Comparison of ENCODE assay signal across 1 cellular context in genomic region chr16:11668590-11669379, GRCh38.
TF ChIP-seq lines count a peak whose summit lies in the region.

No MANE protein-coding gene starts in this region.

TF ChIP-seq in HepG2, 621 proteins besides CTCF, POLR2A, EP300 and RAD21 (continued from another document and continues in another):
- no peak for TF ChIP-seq PRDM10 (CRISPR knock-in tag; IDR thresholded peaks at IDR 0.05; ENCODE audit: low read depth)
- TF ChIP-seq HMG20A (CRISPR knock-in tag; IDR thresholded peaks at IDR 0.05; ENCODE audit: borderline replicate concordance), result no peak
- TF ChIP-seq ZFP36L2 (CRISPR knock-in tag; IDR thresholded peaks at IDR 0.05), result no peak
- no peak for TF ChIP-seq MIXL1 (CRISPR knock-in tag; IDR thresholded peaks at IDR 0.05)
- TF ChIP-seq ZNF703 (CRISPR knock-in tag; IDR thresholded peaks at IDR 0.05; ENCODE audit: borderline replicate concordance), result peak; percentile 39; the same call in 1 of the 2 replicates
- TF ChIP-seq PAWR (CRISPR knock-in tag; IDR thresholded peaks at IDR 0.05; ENCODE audit: borderline replicate concordance), result no peak
- no peak for TF ChIP-seq JUND (CRISPR knock-in tag; IDR thresholded peaks at IDR 0.05)
- TF ChIP-seq ZNF30 (CRISPR knock-in tag; IDR thresholded peaks at IDR 0.05), result no peak
- no peak for TF ChIP-seq JARID2 (CRISPR knock-in tag; IDR thresholded peaks at IDR 0.05; ENCODE audit: insufficient replicate concordance)
- no peak for TF ChIP-seq ZNF3 (CRISPR knock-in tag; IDR thresholded peaks at IDR 0.05)
- no peak for TF ChIP-seq NR3C1 (CRISPR knock-in tag; IDR thresholded peaks at IDR 0.05)
- TF ChIP-seq ZNF776 (CRISPR knock-in tag; IDR thresholded peaks at IDR 0.05), result 0 out of 2 replicates have a peak, but pooled peaks have one; percentile 26
- TF ChIP-seq HOXA3 (CRISPR knock-in tag; IDR thresholded peaks at IDR 0.05), result peak; percentile 20
- no peak for TF ChIP-seq SNAI1 (CRISPR knock-in tag; IDR thresholded peaks at IDR 0.05; ENCODE audit: borderline replicate concordance)
- no peak for TF ChIP-seq ARNTL (CRISPR knock-in tag; IDR thresholded peaks at IDR 0.05)
- TF ChIP-seq ZEB1 (IDR thresholded peaks at IDR 0.05; ENCODE audit: insufficient replicate concordance, low read depth), result no peak
- TF ChIP-seq YEATS2 (CRISPR knock-in tag; IDR thresholded peaks at IDR 0.05; ENCODE audit: borderline replicate concordance), result no peak
- peak; percentile 54; the same call in 1 of the 2 replicates for TF ChIP-seq EEA1 (CRISPR knock-in tag; IDR thresholded peaks at IDR 0.05; ENCODE audit: borderline replicate concordance)
- TF ChIP-seq U2AF2 (IDR thresholded peaks at IDR 0.05; ENCODE audit: low read depth, low read length), result no peak
- TF ChIP-seq ZNF362 (CRISPR knock-in tag; IDR thresholded peaks at IDR 0.05; ENCODE audit: borderline replicate concordance), result no peak
- TF ChIP-seq ERF (CRISPR knock-in tag; IDR thresholded peaks at IDR 0.05), result no peak
- no peak for TF ChIP-seq ZNF549 (CRISPR knock-in tag; IDR thresholded peaks at IDR 0.05)
- TF ChIP-seq, protein P1, sequence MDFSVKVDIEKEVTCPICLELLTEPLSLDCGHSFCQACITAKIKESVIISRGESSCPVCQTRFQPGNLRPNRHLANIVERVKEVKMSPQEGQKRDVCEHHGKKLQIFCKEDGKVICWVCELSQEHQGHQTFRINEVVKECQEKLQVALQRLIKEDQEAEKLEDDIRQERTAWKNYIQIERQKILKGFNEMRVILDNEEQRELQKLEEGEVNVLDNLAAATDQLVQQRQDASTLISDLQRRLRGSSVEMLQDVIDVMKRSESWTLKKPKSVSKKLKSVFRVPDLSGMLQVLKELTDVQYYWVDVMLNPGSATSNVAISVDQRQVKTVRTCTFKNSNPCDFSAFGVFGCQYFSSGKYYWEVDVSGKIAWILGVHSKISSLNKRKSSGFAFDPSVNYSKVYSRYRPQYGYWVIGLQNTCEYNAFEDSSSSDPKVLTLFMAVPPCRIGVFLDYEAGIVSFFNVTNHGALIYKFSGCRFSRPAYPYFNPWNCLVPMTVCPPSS (IDR thresholded peaks at IDR 0.05), result no peak
- TF ChIP-seq ZNF574 (CRISPR knock-in tag; IDR thresholded peaks at IDR 0.05), result peak; percentile 34; the same call in 1 of the 2 replicates
- TF ChIP-seq MTA1 (CRISPR knock-in tag; IDR thresholded peaks at IDR 0.05; ENCODE audit: borderline replicate concordance), result peak; percentile 41; the same call in 1 of the 2 replicates
- TF ChIP-seq NR1H2 (CRISPR knock-in tag; IDR thresholded peaks at IDR 0.05; ENCODE audit: borderline replicate concordance, low read depth), result no peak
- TF ChIP-seq ZSCAN5A (CRISPR knock-in tag; IDR thresholded peaks at IDR 0.05; ENCODE audit: borderline replicate concordance), result no peak
- TF ChIP-seq SPEN (CRISPR knock-in tag; IDR thresholded peaks at IDR 0.05; ENCODE audit: low read depth), result no peak
- 0 out of 2 replicates have a peak, but pooled peaks have one; percentile 29 for TF ChIP-seq HOXD1 (CRISPR knock-in tag; IDR thresholded peaks at IDR 0.05)
- TF ChIP-seq ZSCAN31 (CRISPR knock-in tag; IDR thresholded peaks at IDR 0.05; ENCODE audit: low read depth), result no peak
- TF ChIP-seq, protein P2, sequence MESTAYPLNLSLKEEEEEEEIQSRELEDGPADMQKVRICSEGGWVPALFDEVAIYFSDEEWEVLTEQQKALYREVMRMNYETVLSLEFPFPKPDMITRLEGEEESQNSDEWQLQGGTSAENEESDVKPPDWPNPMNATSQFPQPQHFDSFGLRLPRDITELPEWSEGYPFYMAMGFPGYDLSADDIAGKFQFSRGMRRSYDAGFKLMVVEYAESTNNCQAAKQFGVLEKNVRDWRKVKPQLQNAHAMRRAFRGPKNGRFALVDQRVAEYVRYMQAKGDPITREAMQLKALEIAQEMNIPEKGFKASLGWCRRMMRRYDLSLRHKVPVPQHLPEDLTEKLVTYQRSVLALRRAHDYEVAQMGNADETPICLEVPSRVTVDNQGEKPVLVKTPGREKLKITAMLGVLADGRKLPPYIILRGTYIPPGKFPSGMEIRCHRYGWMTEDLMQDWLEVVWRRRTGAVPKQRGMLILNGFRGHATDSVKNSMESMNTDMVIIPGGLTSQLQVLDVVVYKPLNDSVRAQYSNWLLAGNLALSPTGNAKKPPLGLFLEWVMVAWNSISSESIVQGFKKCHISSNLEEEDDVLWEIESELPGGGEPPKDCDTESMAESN (CRISPR knock-in tag; conservative IDR thresholded peaks at IDR 0.05), result no peak
- TF ChIP-seq PLRG1 (conservative IDR thresholded peaks at IDR 0.05), result no peak
- TF ChIP-seq FOXA1 (IDR thresholded peaks at IDR 0.05), result no peak
- no peak for TF ChIP-seq FOXA1 (CRISPR knock-in tag; IDR thresholded peaks at IDR 0.05)
- TF ChIP-seq ZFP37 (CRISPR knock-in tag; IDR thresholded peaks at IDR 0.05; ENCODE audit: borderline replicate concordance), result no peak
- 0 out of 2 replicates have a peak, but pooled peaks have one; percentile 69 for TF ChIP-seq DNMT1 (CRISPR knock-in tag; IDR thresholded peaks at IDR 0.05)
- TF ChIP-seq, protein P3, sequence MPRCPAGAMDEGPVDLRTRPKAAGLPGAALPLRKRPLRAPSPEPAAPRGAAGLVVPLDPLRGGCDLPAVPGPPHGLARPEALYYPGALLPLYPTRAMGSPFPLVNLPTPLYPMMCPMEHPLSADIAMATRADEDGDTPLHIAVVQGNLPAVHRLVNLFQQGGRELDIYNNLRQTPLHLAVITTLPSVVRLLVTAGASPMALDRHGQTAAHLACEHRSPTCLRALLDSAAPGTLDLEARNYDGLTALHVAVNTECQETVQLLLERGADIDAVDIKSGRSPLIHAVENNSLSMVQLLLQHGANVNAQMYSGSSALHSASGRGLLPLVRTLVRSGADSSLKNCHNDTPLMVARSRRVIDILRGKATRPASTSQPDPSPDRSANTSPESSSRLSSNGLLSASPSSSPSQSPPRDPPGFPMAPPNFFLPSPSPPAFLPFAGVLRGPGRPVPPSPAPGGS (CRISPR knock-in tag; IDR thresholded peaks at IDR 0.05), result no peak
- TF ChIP-seq ZNF570 (CRISPR knock-in tag; IDR thresholded peaks at IDR 0.05; ENCODE audit: borderline replicate concordance), result no peak
- no peak for TF ChIP-seq CEBPB (IDR thresholded peaks at IDR 0.05; ENCODE audit: borderline replicate concordance, low read depth, low read length)
- no peak for TF ChIP-seq ZNF224 (CRISPR knock-in tag; IDR thresholded peaks at IDR 0.05)
- TF ChIP-seq, protein P4, sequence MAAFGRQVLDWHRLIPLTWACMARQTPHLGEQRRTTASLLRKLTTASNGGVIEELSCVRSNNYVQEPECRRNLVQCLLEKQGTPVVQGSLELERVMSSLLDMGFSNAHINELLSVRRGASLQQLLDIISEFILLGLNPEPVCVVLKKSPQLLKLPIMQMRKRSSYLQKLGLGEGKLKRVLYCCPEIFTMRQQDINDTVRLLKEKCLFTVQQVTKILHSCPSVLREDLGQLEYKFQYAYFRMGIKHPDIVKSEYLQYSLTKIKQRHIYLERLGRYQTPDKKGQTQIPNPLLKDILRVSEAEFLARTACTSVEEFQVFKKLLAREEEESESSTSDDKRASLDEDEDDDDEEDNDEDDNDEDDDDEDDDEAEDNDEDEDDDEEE (CRISPR knock-in tag; IDR thresholded peaks at IDR 0.05), result no peak
- 0 out of 2 replicates have a peak, but pooled peaks have one; percentile 42 for TF ChIP-seq CHD4 (IDR thresholded peaks at IDR 0.05; ENCODE audit: borderline replicate concordance, low read length)
- no peak for TF ChIP-seq SP140L (CRISPR knock-in tag; IDR thresholded peaks at IDR 0.05; ENCODE audit: borderline replicate concordance)
- no peak for TF ChIP-seq ZNF281 (CRISPR knock-in tag; IDR thresholded peaks at IDR 0.05; ENCODE audit: borderline replicate concordance)
- no peak for TF ChIP-seq ELF1 (CRISPR knock-in tag; IDR thresholded peaks at IDR 0.05)
- no peak for TF ChIP-seq ZNF777 (CRISPR knock-in tag; IDR thresholded peaks at IDR 0.05)
- TF ChIP-seq ZNF773 (CRISPR knock-in tag; IDR thresholded peaks at IDR 0.05; ENCODE audit: borderline replicate concordance), result no peak
- no peak for TF ChIP-seq EHMT2 (IDR thresholded peaks at IDR 0.05; ENCODE audit: borderline replicate concordance, low read depth, low read length)
- 0 out of 2 replicates have a peak, but pooled peaks have one; percentile 31 for TF ChIP-seq ZBTB20 (CRISPR knock-in tag; IDR thresholded peaks at IDR 0.05; ENCODE audit: borderline replicate concordance, low read depth)
- no peak for TF ChIP-seq HIVEP1 (CRISPR knock-in tag; IDR thresholded peaks at IDR 0.05)
- no peak for TF ChIP-seq NFE2L2 (IDR thresholded peaks at IDR 0.05; ENCODE audit: low read length)
- TF ChIP-seq CENPBD1 (CRISPR knock-in tag; IDR thresholded peaks at IDR 0.05; ENCODE audit: borderline replicate concordance, low read depth), result no peak
